Comparison of ENCODE assay signal across 1 cellular context in genomic region chr16:30633526-30633925, GRCh38.
TF ChIP-seq lines count a peak whose summit lies in the region.

No MANE protein-coding gene starts in this region.

TF ChIP-seq in GM23338, 12 proteins besides CTCF, POLR2A, EP300 and RAD21 (continued from another document):
- TF ChIP-seq ZNF462 (CRISPR knock-in tag; IDR thresholded peaks at IDR 0.05) (no peak), EZH2 (IDR thresholded peaks at IDR 0.05; ENCODE audit: low read depth, unreplicated experiment) (no peak), POLR2AphosphoS5 (IDR thresholded peaks at IDR 0.05; ENCODE audit: low read depth) (no peak), ZNF114 (CRISPR knock-in tag; IDR thresholded peaks at IDR 0.05) (no peak), ETS1 (IDR thresholded peaks at IDR 0.05) (no peak), REST (IDR thresholded peaks at IDR 0.05; ENCODE audit: unreplicated experiment) (no peak), JUNB (IDR thresholded peaks at IDR 0.05; ENCODE audit: unreplicated experiment) (no peak), NANOG (IDR thresholded peaks at IDR 0.05; ENCODE audit: borderline replicate concordance) (no peak), CREB1 (CRISPR knock-in tag; IDR thresholded peaks at IDR 0.05; ENCODE audit: low read depth) (no peak)
